In the genomic region with DNA sequence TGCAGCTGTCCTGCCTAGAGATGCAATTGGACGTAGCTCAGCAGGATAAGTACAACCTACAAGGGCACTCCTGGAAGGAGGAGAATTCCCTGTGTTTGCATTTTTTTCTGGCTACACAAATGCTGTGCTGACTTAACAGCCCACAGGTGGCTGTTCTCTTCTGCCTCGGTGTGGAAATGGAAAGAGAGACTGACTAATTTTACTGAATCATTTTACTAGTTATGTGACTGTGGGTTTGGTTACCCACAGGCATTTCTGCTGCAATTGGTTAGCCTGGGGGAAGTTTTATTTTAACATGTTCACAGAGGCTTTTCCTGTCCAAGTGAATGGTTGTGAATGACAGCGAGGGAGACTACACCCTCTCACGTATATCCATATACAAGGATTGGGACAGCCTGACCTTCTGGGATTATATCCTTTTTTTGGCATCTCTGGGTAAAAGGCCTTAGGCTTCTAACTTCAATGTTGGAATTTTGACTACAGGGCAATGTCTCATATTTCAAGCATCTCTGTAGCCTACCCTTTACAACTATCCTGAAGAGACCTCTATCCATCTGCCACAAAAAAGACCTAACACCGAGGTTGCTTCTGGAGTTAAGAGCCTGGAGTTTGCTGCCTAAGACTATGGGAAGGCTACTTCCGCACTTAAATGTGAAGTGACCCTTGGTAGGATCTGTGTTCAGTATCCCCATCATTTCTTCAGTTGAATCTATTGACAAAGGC, we compare ENCODE assay signal across 8 cellular contexts.
A peak's percentile ranks its signal among the peaks of the same experiment; 100 is the strongest.
DNase-seq lines count a peak whose midpoint lies in the region; ATAC-seq and TF ChIP-seq lines count a peak whose summit lies in the region.

No MANE protein-coding gene starts in this region.

- peaks cover 0 to 3% of the 10 kb centered on the region in 2 donors for H3K9me3 Mint-ChIP-seq in activated naive CD4-positive, alpha-beta T cell treated with anti-CD3 and anti-CD28 coated beads, Interleukin-2, amount 50 U/mL, for 72 hours

- no TSS peak for BruUV-seq in IMR-90 (replicated peaks; lab: Mats Ljungman, UMichigan)

- no peak overlapping the region for H2BK15ac ChIP-seq in IMR-90 (ENCODE audit: low read depth, low read length)

- H3K27me3 ChIP-seq in IMR-90 (ENCODE audit: control insufficient read depth, insufficient read depth, low read length) (no peaks in the 10 kb centered on the region), aorta (ENCODE audit: control insufficient read depth in 1 of 2, insufficient read depth in 2 of 2, low read length in 1 of 2) (no peaks in the 10 kb centered on the region)

- H3K4me1 ChIP-seq in IMR-90 (ENCODE audit: control insufficient read depth, insufficient read depth, low read length), result peaks cover 2% of the 10 kb centered on the region; the same call in 1 of the 2 replicates
- no peaks in the 10 kb centered on the region for H3K4me1 ChIP-seq in aorta (ENCODE audit: control insufficient read depth in 1 of 2, insufficient read depth in 2 of 2, low read length in 2 of 2)

- no peak overlapping the region for H2BK120ac ChIP-seq in IMR-90 (ENCODE audit: low read depth, low read length)

- no peak overlapping the region for H3K27ac ChIP-seq in IMR-90 (ENCODE audit: insufficient read depth, low read length)
- H3K27ac ChIP-seq in aorta (ENCODE audit: low read depth in 1 of 2, low read length in 2 of 2), result no peak overlapping the region

- intact Hi-C loops in IMR-90 (cut with micrococcal nuclease), result no loop called here
- intact Hi-C loops in aorta (cut with DNase I), result no loop called here

- no peak overlapping the region for H3K14ac ChIP-seq in IMR-90 (replicated peaks; ENCODE audit: low read depth, low read length)

- H3K9me3 ChIP-seq in IMR-90 (ENCODE audit: control insufficient read depth, insufficient read depth, low read length) (no peaks in the 10 kb centered on the region), aorta (ENCODE audit: control insufficient read depth, low read length) (no peaks in the 10 kb centered on the region)

- no peaks in the 10 kb centered on the region for H4K20me1 ChIP-seq in IMR-90 (ENCODE audit: insufficient read depth, low read length)

- H4K8ac ChIP-seq in IMR-90 (ENCODE audit: low read depth in 2 of 2, low read length in 2 of 2), result no peak overlapping the region

- no peak overlapping the region for H3K9ac ChIP-seq in IMR-90 (ENCODE audit: low read depth, low read length)

- no peak overlapping the region for H3K4me3 ChIP-seq in IMR-90 (ENCODE audit: insufficient read depth, low read depth, low read length)
- no peak overlapping the region for H3K4me3 ChIP-seq in aorta (ENCODE audit: low read length in 2 of 2)

- peak overlapping the region; percentile 24; the same call in 1 of the 2 replicates for H3K4me2 ChIP-seq in IMR-90 (ENCODE audit: low read depth, low read length)

- H3K18ac ChIP-seq in IMR-90 (ENCODE audit: low read depth, low read length), result no peak overlapping the region

- no peak overlapping the region for H3K27ac Mint-ChIP-seq in activated naive CD4-positive, alpha-beta T cell treated with anti-CD3 and anti-CD28 coated beads, Interleukin-2, amount 50 U/mL, for 72 hours

- TF ChIP-seq CTCF in IMR-90 (conservative IDR thresholded peaks at IDR 0.05; ENCODE audit: low read depth, low read length), result no peak

- no peak overlapping the region for H4K91ac ChIP-seq in IMR-90 (ENCODE audit: insufficient read depth, low read depth, low read length)

- no peak for TF ChIP-seq POLR2A in IMR-90 (IDR thresholded peaks at IDR 0.05; ENCODE audit: low read depth, low read length)

- no peak overlapping the region for H2AFZ ChIP-seq in IMR-90 (replicated peaks; ENCODE audit: low read length, poor library complexity)

- H2BK20ac ChIP-seq in IMR-90 (ENCODE audit: low read depth, low read length), result no peak overlapping the region

- dilution Hi-C loops in IMR-90 (cut with HindIII; ENCODE audit: low sequenced_read_pairs, unreplicated experiment), result no loop called here

- ATAC-seq in GM18499 (IDR thresholded peaks at IDR 0.05; ENCODE audit: insufficient read depth, unreplicated experiment) (peak; percentile 86), GM21723 (IDR thresholded peaks at IDR 0.05; ENCODE audit: unreplicated experiment) (peak; percentile 67), IMR-90 (ENCODE audit: low read depth) (peak; percentile 72), aorta (ENCODE audit: low FRiP score) (no peak)
- peak; percentile 98 to 99 for ATAC-seq in activated naive CD4-positive, alpha-beta T cell treated with anti-CD3 and anti-CD28 coated beads, Interleukin-2, amount 50 U/mL, for 72 hours

- H3K79me1 ChIP-seq in IMR-90 (ENCODE audit: low read depth in 1 of 2, low read length in 2 of 2), result no peaks in the 10 kb centered on the region

- TF ChIP-seq RAD21 in IMR-90 (IDR thresholded peaks at IDR 0.05; ENCODE audit: low read length), result no peak

- CTCF ChIA-PET in IMR-90 (lab: Yijun Ruan, JAX), result no interaction called here

- no peak overlapping the region for H3K56ac ChIP-seq in IMR-90 (ENCODE audit: extremely low read depth, insufficient read depth, low read length)

- no peak overlapping the region for H3K4ac ChIP-seq in IMR-90 (ENCODE audit: low read depth, low read length)

- H3K36me3 ChIP-seq in IMR-90 (ENCODE audit: control insufficient read depth, insufficient read depth, low read length) (no peaks in the 10 kb centered on the region), aorta (ENCODE audit: control insufficient read depth in 1 of 2, insufficient read depth in 2 of 2, low read length in 1 of 2) (no peaks in the 10 kb centered on the region)

- H2AK9ac ChIP-seq in IMR-90 (replicated peaks; ENCODE audit: low read depth, low read length, poor library complexity), result no peak overlapping the region

- no CpG with 5 or more reads among the region's 6 CpGs for WGBS in IMR-90 (ENCODE audit: extremely low coverage in 2 of 2, insufficient read length in 1 of 2), 2 experiments
- WGBS in aorta, 2 donors, result 81 to 86% methylated on average over 6 of the region's 6 CpGs

- DNase-seq in IMR-90, result peak; percentile 78
- DNase-seq in activated naive CD4-positive, alpha-beta T cell treated with anti-CD3 and anti-CD28 coated beads, Interleukin-2, amount 50 U/mL, for 72 hours (ENCODE audit: low spot score in 2 of 2), result peak in 1 of 2 donors; percentile 45
- DNase-seq in stimulated activated CD4-positive, alpha-beta T cell treated with anti-CD3 and anti-CD28 coated beads, Interleukin-4, amount 100 ng/mL, for 24 hours, result peak; percentile 39
- no peak for DNase-seq in AML-193 (lab: John Stamatoyannopoulos, UW)
- no peak for DNase-seq in aorta
- no peak for DNase-seq in effector CD8-positive, alpha-beta T cell (lab: John Stamatoyannopoulos, UW)

- H3K9me1 ChIP-seq in IMR-90 (ENCODE audit: insufficient read depth, low read length), result no peaks in the 10 kb centered on the region

- no peaks in the 10 kb centered on the region for H3K36me3 Mint-ChIP-seq in activated naive CD4-positive, alpha-beta T cell treated with anti-CD3 and anti-CD28 coated beads, Interleukin-2, amount 50 U/mL, for 72 hours

- no peak overlapping the region for H3K23ac ChIP-seq in IMR-90 (ENCODE audit: low read depth, low read length)

- H4K5ac ChIP-seq in IMR-90 (ENCODE audit: low read depth, low read length), result no peak overlapping the region

- POLR2A ChIA-PET in IMR-90 (lab: Charles Lee; ENCODE audit: unreplicated experiment), result no interaction called here

- H2AK5ac ChIP-seq in IMR-90 (ENCODE audit: low read depth, low read length), result no peak overlapping the region

- in situ Hi-C loops in IMR-90 (cut with MboI; ENCODE audit: low sequenced_read_pairs), result no loop called here

- H2BK5ac ChIP-seq in IMR-90 (ENCODE audit: low read depth, low read length, poor library complexity, severe bottlenecking), result no peak overlapping the region

TF ChIP-seq in IMR-90, 13 proteins besides CTCF, POLR2A, EP300 and RAD21:
- TF ChIP-seq FOS (IDR thresholded peaks at IDR 0.05; ENCODE audit: low read depth, low read length), result no peak
- no peak for TF ChIP-seq CHD1 (IDR thresholded peaks at IDR 0.05; ENCODE audit: low read depth, low read length)
- peak; percentile 45; the same call in 1 of the 2 replicates for TF ChIP-seq MAFK (IDR thresholded peaks at IDR 0.05; ENCODE audit: low read depth, low read length)
- TF ChIP-seq, protein P1, sequence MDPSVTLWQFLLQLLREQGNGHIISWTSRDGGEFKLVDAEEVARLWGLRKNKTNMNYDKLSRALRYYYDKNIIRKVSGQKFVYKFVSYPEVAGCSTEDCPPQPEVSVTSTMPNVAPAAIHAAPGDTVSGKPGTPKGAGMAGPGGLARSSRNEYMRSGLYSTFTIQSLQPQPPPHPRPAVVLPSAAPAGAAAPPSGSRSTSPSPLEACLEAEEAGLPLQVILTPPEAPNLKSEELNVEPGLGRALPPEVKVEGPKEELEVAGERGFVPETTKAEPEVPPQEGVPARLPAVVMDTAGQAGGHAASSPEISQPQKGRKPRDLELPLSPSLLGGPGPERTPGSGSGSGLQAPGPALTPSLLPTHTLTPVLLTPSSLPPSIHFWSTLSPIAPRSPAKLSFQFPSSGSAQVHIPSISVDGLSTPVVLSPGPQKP (IDR thresholded peaks at IDR 0.05; ENCODE audit: borderline replicate concordance, low read depth, low read length), result no peak

Comparison
In these comparisons a context has a peak if more than half of its experiments do, and no peak if none do; other contexts are left out.
1. DNase-seq: peak in IMR-90 (single experiment) and stimulated activated CD4-positive, alpha-beta T cell treated with anti-CD3 and anti-CD28 coated beads, Interleukin-4, amount 100 ng/mL, for 24 hours (single experiment); none in AML-193 (0 of 2), aorta (0 of 2) and effector CD8-positive, alpha-beta T cell (single experiment).